In the genomic region with DNA sequence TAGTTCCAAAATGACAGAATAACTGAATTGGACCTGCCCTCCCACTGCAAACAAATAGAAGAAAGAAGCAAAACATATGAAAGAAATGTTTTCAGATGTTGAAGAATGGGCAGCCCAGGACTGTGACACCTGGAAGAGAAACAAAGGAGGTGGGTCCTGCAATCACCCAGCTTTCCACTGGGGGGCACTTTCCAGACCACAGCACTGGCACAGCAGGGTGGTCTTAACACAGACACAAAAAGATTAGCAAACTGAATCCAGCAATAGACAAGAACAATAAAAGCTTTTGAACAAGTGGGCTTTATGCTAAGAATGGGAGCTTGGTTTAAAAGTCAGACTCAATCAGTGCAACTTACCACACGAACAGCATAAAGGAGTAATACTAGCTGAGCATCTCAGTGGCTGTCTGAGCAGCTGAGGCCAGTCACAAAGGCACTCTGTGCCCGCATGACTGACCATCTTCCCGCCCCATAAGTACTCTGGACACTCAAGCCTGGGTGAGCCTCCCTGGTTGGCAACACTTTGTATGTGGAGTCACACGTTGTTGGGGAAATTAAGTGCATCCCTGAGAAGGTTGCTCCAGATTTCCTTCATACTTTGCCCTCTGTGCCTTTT, we compare ENCODE assay signal across 9 cellular contexts. TPM values are rescaled to one million over a fixed set of nuclear protein-coding genes. Genes with fewer than 3 reads are reported as not detected.
DNase-seq lines count a peak whose midpoint lies in the region; ATAC-seq, FAIRE-seq and TF ChIP-seq lines count a peak whose summit lies in the region.
"Had no signal": no experiment of that assay in that cellular context is flagged by ENCODE, and none has a peak within 500 bp of the region (broad histone marks: within the 10 kb centered on the region; RNA-seq: fewer than 3 reads in every experiment).

No MANE protein-coding gene starts in this region.

- H2AFZ ChIP-seq in endothelial cell of umbilical vein (ENCODE audit: low read depth, low read length), result no peak overlapping the region

- H3K4me3 ChIP-seq in endothelial cell of umbilical vein (replicated peaks in 1 of 3; ENCODE audit: insufficient read depth in 1 of 3, low read depth in 1 of 3, low read length in 3 of 3), result no peak overlapping the region

- CTCF ChIA-PET in endothelial cell of umbilical vein (lab: Charles Lee), result interaction anchor here (0.6 to 2.5 kb wide), 15 partner anchors 9 to 672 kb away, joined by 3 to 20 read pairs (median 5); a partner anchor contains a TSS

- no TSS peak for BruUV-seq in endothelial cell of umbilical vein (replicated peaks; lab: Mats Ljungman, UMichigan)

- peaks cover 4 to 6% of the 10 kb centered on the region in 2 donors for H3K4me1 Mint-ChIP-seq in natural killer cell
- H3K4me1 Mint-ChIP-seq in natural killer cell treated with Interleukin-12 subunit alpha and Interleukin-12 subunit beta and Interleukin-15 and Interleukin-18, amount 100 ng/mL, for 72 hours (ENCODE audit: low read depth in 2 of 2), result no peaks in the 10 kb centered on the region

- TF ChIP-seq POLR2A in endothelial cell of umbilical vein (IDR thresholded peaks at IDR 0.05; ENCODE audit: low read depth, low read length), result no peak

- H3K27ac ChIP-seq in endothelial cell of umbilical vein (ENCODE audit: insufficient read depth, low read depth, low read length), result no peak overlapping the region

- peaks cover 8 to 12% of the 10 kb centered on the region in 2 donors for H3K27me3 Mint-ChIP-seq in natural killer cell (ENCODE audit: low read depth in 2 of 2)
- H3K27me3 Mint-ChIP-seq in natural killer cell treated with Interleukin-12 subunit alpha and Interleukin-12 subunit beta and Interleukin-15 and Interleukin-18, amount 100 ng/mL, for 72 hours, result peaks cover 15 to 17% of the 10 kb centered on the region in 2 donors

- H3K4me3 Mint-ChIP-seq in natural killer cell, result no peak overlapping the region
- no peak overlapping the region for H3K4me3 Mint-ChIP-seq in natural killer cell treated with Interleukin-12 subunit alpha and Interleukin-12 subunit beta and Interleukin-15 and Interleukin-18, amount 100 ng/mL, for 72 hours

- DNase-seq in natural killer cell (no peak), NCI-H510A (lab: John Stamatoyannopoulos, UW) (peak; percentile 17), endothelial cell of umbilical vein (ENCODE audit: low read depth, low spot score) (peak; percentile 8), LoVo (ENCODE audit: low spot score) (no peak), HPDE6-E6E7 (ENCODE audit: extremely low spot score) (no peak)
- DNase-seq in natural killer cell treated with Interleukin-12 subunit alpha and Interleukin-12 subunit beta and Interleukin-15 and Interleukin-18, amount 100 ng/mL, for 72 hours (ENCODE audit: low spot score), result no peak

- intact Hi-C loops in natural killer cell (cut with micrococcal nuclease) (no loop called here), endothelial cell of umbilical vein (cut with micrococcal nuclease) (loop anchor here (1.0 kb wide), 1 partner anchor 64 kb away; a partner anchor contains a TSS)

- dilution Hi-C loops in endothelial cell of umbilical vein (cut with MboI; ENCODE audit: extremely low pct_ligation_motif_present, low sequenced_read_pairs), result no loop called here

- H3K36me3 ChIP-seq in endothelial cell of umbilical vein (ENCODE audit: control insufficient read depth in 2 of 2, extremely low read depth in 1 of 2, insufficient read depth in 2 of 2, low read length in 2 of 2), result no peaks in the 10 kb centered on the region

- H3K9me3 Mint-ChIP-seq in natural killer cell, result no peaks in the 10 kb centered on the region
- H3K9me3 Mint-ChIP-seq in natural killer cell treated with Interleukin-12 subunit alpha and Interleukin-12 subunit beta and Interleukin-15 and Interleukin-18, amount 100 ng/mL, for 72 hours, result no peaks in the 10 kb centered on the region

- ATAC-seq in natural killer cell, result no peak
- ATAC-seq in natural killer cell treated with Interleukin-12 subunit alpha and Interleukin-12 subunit beta and Interleukin-15 and Interleukin-18, amount 100 ng/mL, for 72 hours, result no peak
- no peak for ATAC-seq in GM21528 (IDR thresholded peaks at IDR 0.05; ENCODE audit: low FRiP score, unreplicated experiment)
- no peak for ATAC-seq in HG03354 (IDR thresholded peaks at IDR 0.05; ENCODE audit: poor library complexity, severe bottlenecking, unreplicated experiment)
- ATAC-seq: right cardiac atrium had no signal

- TF ChIP-seq CTCF in natural killer cell (IDR thresholded peaks at IDR 0.05), result peak; percentile 19
- peak; percentile 56 to 63 for TF ChIP-seq CTCF in endothelial cell of umbilical vein (IDR thresholded peaks at IDR 0.05; ENCODE audit: extremely low read depth in 1 of 2, insufficient read depth in 1 of 2, low read depth in 1 of 2, low read length in 2 of 2)

- H3K79me2 ChIP-seq in endothelial cell of umbilical vein (ENCODE audit: control insufficient read depth, insufficient read depth, low read length), result no peaks in the 10 kb centered on the region

- no peaks in the 10 kb centered on the region for H3K9me3 ChIP-seq in endothelial cell of umbilical vein (replicated peaks; ENCODE audit: control insufficient read depth, insufficient read depth, low read length)

- H3K27ac Mint-ChIP-seq in natural killer cell, result no peak overlapping the region
- H3K27ac Mint-ChIP-seq in natural killer cell treated with Interleukin-12 subunit alpha and Interleukin-12 subunit beta and Interleukin-15 and Interleukin-18, amount 100 ng/mL, for 72 hours, result no peak overlapping the region

- H3K36me3 Mint-ChIP-seq in natural killer cell, result no peaks in the 10 kb centered on the region
- no peaks in the 10 kb centered on the region for H3K36me3 Mint-ChIP-seq in natural killer cell treated with Interleukin-12 subunit alpha and Interleukin-12 subunit beta and Interleukin-15 and Interleukin-18, amount 100 ng/mL, for 72 hours

- peaks cover 0 to 7% of the 10 kb centered on the region in 2 experiments for H3K27me3 ChIP-seq in endothelial cell of umbilical vein (ENCODE audit: control insufficient read depth in 2 of 2, insufficient read depth in 2 of 2, low read length in 2 of 2)

- no peaks in the 10 kb centered on the region for H3K4me1 ChIP-seq in endothelial cell of umbilical vein (ENCODE audit: control insufficient read depth, extremely low read depth, insufficient read depth, low read length)

- POLR2A ChIA-PET in endothelial cell of umbilical vein (lab: Charles Lee), result no interaction called here

- FAIRE-seq in endothelial cell of umbilical vein (lab: Jason Lieb, UNC), result no peak

- H3K9me1 ChIP-seq in endothelial cell of umbilical vein (replicated peaks; ENCODE audit: control insufficient read depth, extremely low read depth, insufficient read depth, low read length), result no peaks in the 10 kb centered on the region

- no peaks in the 10 kb centered on the region for H4K20me1 ChIP-seq in endothelial cell of umbilical vein (replicated peaks; ENCODE audit: control insufficient read depth, extremely low read depth, insufficient read depth, low read length)

- no peak overlapping the region for H3K4me2 ChIP-seq in endothelial cell of umbilical vein (ENCODE audit: insufficient read depth, low read length)

- H3K9ac ChIP-seq in endothelial cell of umbilical vein (replicated peaks; ENCODE audit: extremely low read depth, insufficient read depth, low read length), result no peak overlapping the region

TF ChIP-seq in endothelial cell of umbilical vein, 7 proteins besides CTCF, POLR2A, EP300 and RAD21 (continues in another document):
- no peak for TF ChIP-seq POLR2AphosphoS5 (IDR thresholded peaks at IDR 0.05; ENCODE audit: insufficient read depth, low read depth, low read length)
- TF ChIP-seq FOS (IDR thresholded peaks at IDR 0.05; ENCODE audit: borderline replicate concordance, insufficient read depth, low read length), result no peak
- TF ChIP-seq EZH2 (IDR thresholded peaks at IDR 0.05; ENCODE audit: borderline replicate concordance, low read depth, low read length, severe bottlenecking), result no peak

RNA-seq across cellular contexts. Expression of a gene that starts 27.7 kb away (rescaled TPM):
- total RNA-seq in natural killer cell, result 10 to 100 TPM; 18.8 to 25.0 (median 20.5) TPM
- total RNA-seq in natural killer cell treated with Interleukin-12 subunit alpha and Interleukin-12 subunit beta and Interleukin-15 and Interleukin-18, amount 100 ng/mL, for 72 hours, result 10 to 100 TPM; 24.7 to 38.2 TPM
- total RNA-seq in endothelial cell of umbilical vein, result 30.8 and 39.8 TPM in 2 replicates
- polyA plus RNA-seq in endothelial cell of umbilical vein, result 160 and 203 TPM in 2 replicates
- polyA plus RNA-seq in endothelial cell of umbilical vein (2011; cell fraction: cytosol; rRNA removed), result 72.9 TPM in 2 replicates
- 83.2 and 96.9 TPM in 2 replicates for polyA plus RNA-seq in endothelial cell of umbilical vein (2011; cell fraction: nucleus; rRNA removed)
- 44.5 and 55.3 TPM in 2 replicates for polyA plus RNA-seq in endothelial cell of umbilical vein (2012)
- 148 and 155 TPM in 2 replicates for polyA minus RNA-seq in endothelial cell of umbilical vein
- 22.0 TPM for polyA minus RNA-seq in endothelial cell of umbilical vein (2011; cell fraction: cytosol; rRNA and poly(A)+ RNA removed)
- 37.7 and 53.0 TPM in 2 replicates for polyA minus RNA-seq in endothelial cell of umbilical vein (2011; cell fraction: nucleus; rRNA and poly(A)+ RNA removed)

RNA-seq across cellular contexts. Expression of a gene that starts 27.8 kb away (rescaled TPM):
- total RNA-seq in natural killer cell (10 to 100 TPM; 13.3 to 18.8 (median 16.5) TPM), endothelial cell of umbilical vein (30.2 and 31.0 TPM in 2 replicates)
- total RNA-seq in natural killer cell treated with Interleukin-12 subunit alpha and Interleukin-12 subunit beta and Interleukin-15 and Interleukin-18, amount 100 ng/mL, for 72 hours, result 10 to 100 TPM in 1 of 2 donors, 1 to 10 TPM in 1; 6.5 to 17.4 TPM
- polyA plus RNA-seq in endothelial cell of umbilical vein, result 26.2 and 27.3 TPM in 2 replicates
- polyA plus RNA-seq in endothelial cell of umbilical vein (2011; cell fraction: cytosol; rRNA removed), result 15.6 and 19.0 TPM in 2 replicates
- polyA plus RNA-seq in endothelial cell of umbilical vein (2011; cell fraction: nucleus; rRNA removed), result 95.0 and 140 TPM in 2 replicates
- polyA plus RNA-seq in endothelial cell of umbilical vein (2012), result 24.8 and 27.0 TPM in 2 replicates
- polyA minus RNA-seq in endothelial cell of umbilical vein, result 18.5 and 21.9 TPM in 2 replicates
- polyA minus RNA-seq in endothelial cell of umbilical vein (2011; cell fraction: cytosol; rRNA and poly(A)+ RNA removed), result 19.9 TPM
- 57.3 and 59.8 TPM in 2 replicates for polyA minus RNA-seq in endothelial cell of umbilical vein (2011; cell fraction: nucleus; rRNA and poly(A)+ RNA removed)

RNA-seq across cellular contexts. Expression of a gene that starts 46.8 kb away (rescaled TPM):
- total RNA-seq in natural killer cell (1 to 10 TPM; 1.3 to 1.8 (median 1.8) TPM), endothelial cell of umbilical vein (3.4 and 3.7 TPM in 2 replicates)
- 1 to 10 TPM in 1 of 2 donors, under 1 TPM in 1; 0.83 to 3.8 TPM for total RNA-seq in natural killer cell treated with Interleukin-12 subunit alpha and Interleukin-12 subunit beta and Interleukin-15 and Interleukin-18, amount 100 ng/mL, for 72 hours
- polyA plus RNA-seq in endothelial cell of umbilical vein, result 0.80 and 0.97 TPM in 2 replicates
- 0.18 and 0.32 TPM in 2 replicates for polyA plus RNA-seq in endothelial cell of umbilical vein (2011; cell fraction: cytosol; rRNA removed)
- polyA plus RNA-seq in endothelial cell of umbilical vein (2011; cell fraction: nucleus; rRNA removed), result 4.3 and 5.7 TPM in 2 replicates
- polyA plus RNA-seq in endothelial cell of umbilical vein (2012), result 0.52 and 0.80 TPM in 2 replicates
- 1.4 and 1.7 TPM in 2 replicates for polyA minus RNA-seq in endothelial cell of umbilical vein
- polyA minus RNA-seq in endothelial cell of umbilical vein (2011; cell fraction: cytosol; rRNA and poly(A)+ RNA removed), result 1.1 TPM
- polyA minus RNA-seq in endothelial cell of umbilical vein (2011; cell fraction: nucleus; rRNA and poly(A)+ RNA removed), result 7.6 and 8.3 TPM in 2 replicates

Comparison
In these comparisons a context has a peak if more than half of its experiments do, and no peak if none do; other contexts are left out.
1. DNase-seq: peak in NCI-H510A (single experiment) and endothelial cell of umbilical vein (single experiment); none in natural killer cell (single experiment), natural killer cell treated with Interleukin-12 subunit alpha and Interleukin-12 subunit beta and Interleukin-15 and Interleukin-18, amount 100 ng/mL, for 72 hours (single experiment), LoVo (single experiment) and HPDE6-E6E7 (single experiment).